In the genomic region with DNA sequence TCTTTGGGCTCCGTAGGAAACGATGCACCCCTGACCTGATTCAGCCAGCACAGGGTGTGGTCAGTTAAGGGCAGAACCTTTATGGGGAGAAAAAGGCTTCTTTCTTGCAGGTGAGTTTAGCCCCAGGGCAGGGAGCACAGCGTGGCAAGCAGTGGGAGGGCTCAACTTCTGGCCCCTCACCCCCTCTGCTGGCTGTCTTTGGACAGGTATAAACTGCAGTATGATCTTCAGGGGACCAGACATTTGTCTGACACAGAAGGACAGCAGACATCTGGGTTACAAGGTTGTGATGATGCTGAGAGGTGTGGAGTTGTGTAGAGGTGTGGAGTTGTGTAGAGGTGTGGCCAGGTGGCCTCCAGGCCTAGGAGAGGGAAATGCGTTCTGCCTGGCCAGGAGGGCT, we compare ENCODE assay signal across 12 cellular contexts.
DNase-seq lines count a peak whose midpoint lies in the region; ATAC-seq and TF ChIP-seq lines count a peak whose summit lies in the region.
"Had no signal": no experiment of that assay in that cellular context is flagged by ENCODE, and none has a peak within 500 bp of the region (broad histone marks: within the 10 kb centered on the region; RNA-seq: fewer than 3 reads in every experiment).

No MANE protein-coding gene starts in this region.

- in situ Hi-C loops in astrocyte of the cerebellum (cut with HindIII; ENCODE audit: low sequenced_read_pairs): no loop called here

- no peaks in the 10 kb centered on the region for H3K27me3 ChIP-seq in Loucy (ENCODE audit: insufficient read depth, low read length, poor library complexity, severe bottlenecking)

- no peaks in the 10 kb centered on the region for H3K9me3 ChIP-seq in Loucy (ENCODE audit: insufficient read depth, low read depth, low read length)

- H3K9me2 ChIP-seq in Loucy (replicated peaks; ENCODE audit: low read depth, low read length): no peaks in the 10 kb centered on the region

- H3K9me3 Mint-ChIP-seq in neural crest cell: no peaks in the 10 kb centered on the region

- H3K79me2 ChIP-seq in Loucy (ENCODE audit: insufficient read depth, low read length): no peaks in the 10 kb centered on the region

- peaks cover 1% of the 10 kb centered on the region for H3K27me3 Mint-ChIP-seq in neural crest cell (ENCODE audit: low read depth)

- no peak for ATAC-seq in HG02759 (IDR thresholded peaks at IDR 0.05; ENCODE audit: unreplicated experiment)
- ATAC-seq: esophagus mucosa had no signal

- no peaks in the 10 kb centered on the region for H3K36me3 Mint-ChIP-seq in neural crest cell (ENCODE audit: low read depth)

- H2AFZ ChIP-seq in Loucy (ENCODE audit: low read length): no peak overlapping the region

- peaks cover 7% of the 10 kb centered on the region for H3K4me1 Mint-ChIP-seq in neural crest cell

- H3K4me2 ChIP-seq in Loucy (ENCODE audit: low read depth, low read length, poor library complexity, severe bottlenecking): no peak overlapping the region

- no peak overlapping the region for H3K4me3 Mint-ChIP-seq in neural crest cell
- H3K4me3 Mint-ChIP-seq: B cell had no signal

- H3K4me3 ChIP-seq in Loucy (ENCODE audit: low read length, poor library complexity, severe bottlenecking) (no peak overlapping the region), astrocyte of the cerebellum (ENCODE audit: low read depth, low read length) (no peak overlapping the region)

- no peak overlapping the region for H3K9ac ChIP-seq in Loucy (ENCODE audit: low read depth, low read length, poor library complexity, severe bottlenecking)

- no peaks in the 10 kb centered on the region for H4K20me1 ChIP-seq in Loucy (ENCODE audit: insufficient read depth, low read length, poor library complexity, severe bottlenecking)

- TF ChIP-seq CTCF in Loucy (conservative IDR thresholded peaks at IDR 0.05; ENCODE audit: low read length) (peak; percentile 45), astrocyte of the cerebellum (IDR thresholded peaks at IDR 0.05; ENCODE audit: low read depth, low read length, missing control alignments) (peak; percentile 14), neural crest cell (conservative IDR thresholded peaks at IDR 0.05) (peak; percentile 40)

- DNase-seq in NCI-H82 (lab: John Stamatoyannopoulos, UW): peak; percentile 31
- no peak for DNase-seq in NCI-H82 treated with DMSO at 0.1 percent for 48 hours (lab: John Stamatoyannopoulos, UW; ENCODE audit: unreplicated experiment)
- DNase-seq in astrocyte of the cerebellum (ENCODE audit: low read depth): no peak
- DNase-seq in neural crest cell (ENCODE audit: low read depth, low spot score): no peak
- DNase-seq in LoVo (ENCODE audit: low spot score): no peak
- no peak for DNase-seq in NCI-H2029 (lab: John Stamatoyannopoulos, UW)
- DNase-seq: MV-4-11; stimulated activated CD4-positive, alpha-beta T cell treated with anti-CD3 and anti-CD28 coated beads, Interleukin-4, amount 100 ng/mL, for 1 hour had no signal

- H3K36me3 ChIP-seq in Loucy (ENCODE audit: insufficient read depth, low read length): no peaks in the 10 kb centered on the region

- H3K4me1 ChIP-seq in Loucy (ENCODE audit: insufficient read depth, low read length, poor library complexity, severe bottlenecking): no peaks in the 10 kb centered on the region

- no peaks in the 10 kb centered on the region for H3F3A ChIP-seq in Loucy (ENCODE audit: low read depth)

- no peak overlapping the region for H3K27ac Mint-ChIP-seq in neural crest cell (ENCODE audit: unreplicated experiment)
- H3K27ac Mint-ChIP-seq: B cell had no signal
